18 cellular contexts compared by ENCODE assay signal in the genomic region with DNA sequence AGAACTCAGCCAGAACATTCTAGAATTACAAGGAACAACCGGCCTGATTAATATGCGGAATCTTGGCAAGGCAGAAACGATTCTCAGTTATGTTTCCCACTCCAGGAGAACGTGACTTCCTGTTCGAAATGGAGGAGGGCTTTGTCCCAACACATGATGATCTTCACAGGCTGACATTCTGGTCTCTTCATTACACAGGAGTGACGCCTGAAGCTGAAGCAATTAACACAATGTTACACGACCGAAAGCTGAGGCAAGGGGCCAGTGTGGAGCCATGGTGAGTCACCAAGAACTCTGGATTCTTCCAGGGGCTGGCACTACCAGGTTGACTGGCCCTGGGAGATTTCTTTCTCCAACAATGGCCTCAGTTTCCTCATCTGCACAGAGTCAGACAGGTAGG. TPM values are rescaled to one million over a fixed set of nuclear protein-coding genes. Genes with fewer than 3 reads are reported as not detected.
DNase-seq lines count a peak whose midpoint lies in the region; ATAC-seq and TF ChIP-seq lines count a peak whose summit lies in the region.
"Had no signal": no experiment of that assay in that cellular context is flagged by ENCODE, and none has a peak within 500 bp of the region (broad histone marks: within the 10 kb centered on the region; RNA-seq: fewer than 3 reads in every experiment).

No MANE protein-coding gene starts in this region.

- POLR2A ChIA-PET in CD8-positive, alpha-beta memory T cell (lab: Charles Lee), result no interaction called here

- 0 out of 2 replicates have a peak overlapping the region, but pooled peaks have one; percentile 3 for H3K27ac ChIP-seq in DOHH2 (ENCODE audit: low read depth, low read length)
- H3K27ac ChIP-seq in SU-DHL-6 (ENCODE audit: low read depth, low read length), result peak overlapping the region; percentile 38; the same call in 1 of the 2 replicates
- H3K27ac ChIP-seq in gastroesophageal sphincter, result peak overlapping the region in 3 of 4 donors; percentile 16 to 67 (median 67)
- H3K27ac ChIP-seq in psoas muscle, result peak overlapping the region; percentile 59
- no peak overlapping the region for H3K27ac ChIP-seq in CD8-positive, alpha-beta memory T cell (ENCODE audit: low read depth, low read length)
- H3K27ac ChIP-seq: A549; BLaER1 treated with 17β-estradiol and CSF1 and Interleukin-3, amounts not matched to agents 10 nM and 100 nM; GM23248 had no signal

- intact Hi-C loops in psoas muscle (cut with DNase I), result no loop called here

- no peaks in the 10 kb centered on the region for H3K27me3 ChIP-seq in DOHH2 (ENCODE audit: control insufficient read depth, low read length)
- H3K27me3 ChIP-seq in SU-DHL-6 (ENCODE audit: low read length), result no peaks in the 10 kb centered on the region
- no peaks in the 10 kb centered on the region for H3K27me3 ChIP-seq in gastroesophageal sphincter
- H3K27me3 ChIP-seq in psoas muscle (ENCODE audit: insufficient read depth in 3 of 3, low read length in 2 of 3), result no peaks in the 10 kb centered on the region
- no peaks in the 10 kb centered on the region for H3K27me3 ChIP-seq in CD8-positive, alpha-beta memory T cell (ENCODE audit: insufficient read depth, low read length, poor library complexity, severe bottlenecking)
- H3K27me3 ChIP-seq: BLaER1 treated with 17β-estradiol and CSF1 and Interleukin-3, amounts not matched to agents 10 nM and 100 nM had no signal

- H3K36me3 ChIP-seq in DOHH2 (ENCODE audit: control insufficient read depth, low read length) (peaks cover 98% of the 10 kb centered on the region), SU-DHL-6 (ENCODE audit: low read length) (peaks cover 73% of the 10 kb centered on the region), gastroesophageal sphincter (peaks cover 0 to 5% of the 10 kb centered on the region in 2 donors), psoas muscle (ENCODE audit: insufficient read depth in 1 of 2, low read depth in 1 of 2) (peaks cover 0 to 8% of the 10 kb centered on the region in 2 donors)
- peaks cover 6% of the 10 kb centered on the region for H3K36me3 ChIP-seq in CD8-positive, alpha-beta memory T cell (ENCODE audit: insufficient read depth, low read length)

- no peak overlapping the region for H3K4me3 Mint-ChIP-seq in CD8-positive, alpha-beta memory T cell
- no peak overlapping the region for H3K4me3 Mint-ChIP-seq in HFFc6
- H3K4me3 Mint-ChIP-seq in stimulated activated memory B cell treated with anti-CD40 and anti-IgM and Interleukin-4, amounts not matched to agents 10 μg/mL and 1 μg/mL and 100 μg/mL, for 72 hours, result no peak overlapping the region

- peak; percentile 69 for ATAC-seq in gastroesophageal sphincter
- ATAC-seq in psoas muscle, result peak in 3 of 4 donors; percentile 78 to 90 (median 85)
- no peak for ATAC-seq in activated CD4-positive, CD25-positive, alpha-beta regulatory T cell treated with anti-CD3 and anti-CD28 coated beads, Interleukin-2, amount 50 U/mL, for 24 hours
- no peak for ATAC-seq in stimulated activated memory B cell treated with anti-CD40 and anti-IgM and Interleukin-4, amounts not matched to agents 10 μg/mL and 1 μg/mL and 100 μg/mL, for 72 hours
- ATAC-seq: A549 had no signal

- peak overlapping the region; percentile 24; the same call in 1 of the 2 replicates for H3K4me2 ChIP-seq in DOHH2 (ENCODE audit: low read length)
- H3K4me2 ChIP-seq in SU-DHL-6 (ENCODE audit: low read depth, low read length, poor library complexity, severe bottlenecking), result no peak overlapping the region
- H3K4me2 ChIP-seq: A549 had no signal

- H3K9me3 ChIP-seq in DOHH2 (ENCODE audit: control insufficient read depth, insufficient read depth, low read length) (no peaks in the 10 kb centered on the region), SU-DHL-6 (ENCODE audit: insufficient read depth, low read length) (no peaks in the 10 kb centered on the region), gastroesophageal sphincter (peaks cover 0 to 10% (median 0%) of the 10 kb centered on the region in 3 donors), psoas muscle (no peaks in the 10 kb centered on the region)
- no peaks in the 10 kb centered on the region for H3K9me3 ChIP-seq in CD8-positive, alpha-beta memory T cell (ENCODE audit: low read length)

- H3K4me1 ChIP-seq in DOHH2 (ENCODE audit: control insufficient read depth, low read length) (peaks cover 99% of the 10 kb centered on the region), gastroesophageal sphincter (peaks cover 8 to 57% (median 13%) of the 10 kb centered on the region in 3 donors), psoas muscle (peaks cover 17% of the 10 kb centered on the region)
- H3K4me1 ChIP-seq in CD8-positive, alpha-beta memory T cell (ENCODE audit: insufficient read depth, low read length), result peaks cover 45% of the 10 kb centered on the region

- H3K4me1 Mint-ChIP-seq in CD8-positive, alpha-beta memory T cell, result peaks cover 58 to 86% (median 79%) of the 10 kb centered on the region in 3 donors
- peaks cover 42% of the 10 kb centered on the region for H3K4me1 Mint-ChIP-seq in HFFc6 (ENCODE audit: low read depth)
- peaks cover 47% of the 10 kb centered on the region for H3K4me1 Mint-ChIP-seq in stimulated activated memory B cell treated with anti-CD40 and anti-IgM and Interleukin-4, amounts not matched to agents 10 μg/mL and 1 μg/mL and 100 μg/mL, for 72 hours

- H3K9ac ChIP-seq in SU-DHL-6 (ENCODE audit: low read length), result no peak overlapping the region
- H3K9ac ChIP-seq: GM23248 had no signal

- DNase-seq in psoas muscle (peak in 1 of 2 donors; percentile 59), HFFc6 (no peak)
- DNase-seq in CD8-positive, alpha-beta memory T cell, result no peak
- DNase-seq: DMS79 treated with DMSO at 0.1 percent for 48 hours, GM23248, HCEC 1CT, KG1, NCI-H1092, NCI-H2081 treated with DMSO at 0.1 percent for 48 hours, NCI-H524, SIG-M5 had no signal

- TF ChIP-seq CTCF in DOHH2 (IDR thresholded peaks at IDR 0.05; ENCODE audit: low read depth, low read length, poor library complexity, severe bottlenecking) (no peak), SU-DHL-6 (IDR thresholded peaks at IDR 0.05; ENCODE audit: insufficient read depth, low read length, poor library complexity, severe bottlenecking) (no peak), gastroesophageal sphincter (IDR thresholded peaks at IDR 0.05) (no peak), psoas muscle (IDR thresholded peaks at IDR 0.05) (no peak), HFFc6 (IDR thresholded peaks at IDR 0.05) (no peak)

- H3K4me3 ChIP-seq in DOHH2 (ENCODE audit: low read length) (no peak overlapping the region), SU-DHL-6 (ENCODE audit: insufficient read depth, low read length, poor library complexity, severe bottlenecking) (no peak overlapping the region), gastroesophageal sphincter (no peak overlapping the region), psoas muscle (peak overlapping the region; percentile 3)
- no peak overlapping the region for H3K4me3 ChIP-seq in CD8-positive, alpha-beta memory T cell (ENCODE audit: low read length)
- H3K4me3 ChIP-seq: A549; BLaER1 treated with 17β-estradiol and CSF1 and Interleukin-3, amounts not matched to agents 10 nM and 100 nM; GM23248 had no signal

- H2AFZ ChIP-seq in SU-DHL-6 (ENCODE audit: low read depth, low read length, severe bottlenecking), result no peak overlapping the region
- H2AFZ ChIP-seq: GM23248 had no signal

- CTCF ChIA-PET in CD8-positive, alpha-beta memory T cell (lab: Charles Lee), result no interaction called here

- 55 to 66% methylated on average over 5 to 8 of the region's 8 CpGs for WGBS in gastroesophageal sphincter (ENCODE audit: low coverage in 1 of 2), 2 donors
- WGBS in psoas muscle, 3 donors, result 16 to 47% (median 24%) methylated on average over 8 of the region's 8 CpGs

- H3K27ac Mint-ChIP-seq in CD8-positive, alpha-beta memory T cell, result no peak overlapping the region
- no peak overlapping the region for H3K27ac Mint-ChIP-seq in HFFc6
- no peak overlapping the region for H3K27ac Mint-ChIP-seq in stimulated activated memory B cell treated with anti-CD40 and anti-IgM and Interleukin-4, amounts not matched to agents 10 μg/mL and 1 μg/mL and 100 μg/mL, for 72 hours

- TF ChIP-seq EP300 in gastroesophageal sphincter (IDR thresholded peaks at IDR 0.05), result no peak

- peaks cover 0 to 13% (median 2%) of the 10 kb centered on the region in 5 donors for H3K9me3 Mint-ChIP-seq in CD8-positive, alpha-beta memory T cell
- H3K9me3 Mint-ChIP-seq in HFFc6, result peaks cover 12% of the 10 kb centered on the region
- peaks cover 4% of the 10 kb centered on the region for H3K9me3 Mint-ChIP-seq in stimulated activated memory B cell treated with anti-CD40 and anti-IgM and Interleukin-4, amounts not matched to agents 10 μg/mL and 1 μg/mL and 100 μg/mL, for 72 hours

- H3K27me3 Mint-ChIP-seq in CD8-positive, alpha-beta memory T cell, result peaks cover 0 to 3% of the 10 kb centered on the region in 2 donors
- no peaks in the 10 kb centered on the region; the same call in 1 of the 2 replicates for H3K27me3 Mint-ChIP-seq in HFFc6 (ENCODE audit: insufficient read depth)
- H3K27me3 Mint-ChIP-seq in stimulated activated memory B cell treated with anti-CD40 and anti-IgM and Interleukin-4, amounts not matched to agents 10 μg/mL and 1 μg/mL and 100 μg/mL, for 72 hours, result no peaks in the 10 kb centered on the region

- TF ChIP-seq POLR2A in gastroesophageal sphincter (IDR thresholded peaks at IDR 0.05), result no peak

- H3K79me2 ChIP-seq in DOHH2 (ENCODE audit: control insufficient read depth, low read length) (peaks cover 100% of the 10 kb centered on the region), SU-DHL-6 (ENCODE audit: insufficient read depth, low read length) (peaks cover 100% of the 10 kb centered on the region)

- H3K9me2 ChIP-seq in DOHH2 (replicated peaks; ENCODE audit: control insufficient read depth, low read length), result no peaks in the 10 kb centered on the region
- H3K9me2 ChIP-seq in SU-DHL-6 (replicated peaks; ENCODE audit: insufficient read depth, low read length), result no peaks in the 10 kb centered on the region

- H3F3A ChIP-seq in DOHH2 (ENCODE audit: control insufficient read depth, insufficient read depth), result peaks cover 5% of the 10 kb centered on the region; the same call in 1 of the 2 replicates
- peaks cover 35% of the 10 kb centered on the region for H3F3A ChIP-seq in SU-DHL-6 (ENCODE audit: insufficient read depth)

- peaks cover 20% of the 10 kb centered on the region for H4K20me1 ChIP-seq in DOHH2 (ENCODE audit: control insufficient read depth, insufficient read depth, low read depth, low read length)
- peaks cover 15% of the 10 kb centered on the region; the same call in 1 of the 2 replicates for H4K20me1 ChIP-seq in SU-DHL-6 (ENCODE audit: low read depth, low read length)

- H3K36me3 Mint-ChIP-seq in CD8-positive, alpha-beta memory T cell, result peaks cover 34 to 78% (median 62%) of the 10 kb centered on the region in 3 donors
- H3K36me3 Mint-ChIP-seq in HFFc6 (ENCODE audit: low read depth), result peaks cover 52% of the 10 kb centered on the region
- peaks cover 95% of the 10 kb centered on the region for H3K36me3 Mint-ChIP-seq in stimulated activated memory B cell treated with anti-CD40 and anti-IgM and Interleukin-4, amounts not matched to agents 10 μg/mL and 1 μg/mL and 100 μg/mL, for 72 hours

RNA-seq across cellular contexts. Expression of gene RFTN1, which starts 40.9 kb away (rescaled TPM):
- 100 to 1,000 TPM in 1 of 4 donors, 10 to 100 TPM in 3; 30.6 to 110 (median 68.2) TPM for total RNA-seq in gastroesophageal sphincter
- 10 to 100 TPM; 11.5 to 21.8 (median 16.8) TPM for total RNA-seq in psoas muscle
- polyA plus RNA-seq in psoas muscle, result 10 to 100 TPM in 2 of 3 donors, 1 to 10 TPM in 1; 9.1 to 33.1 (median 14.9) TPM
- total RNA-seq in CD8-positive, alpha-beta memory T cell, result 100 to 1,000 TPM; 125 to 126 TPM
- polyA plus RNA-seq in CD8-positive, alpha-beta memory T cell, result 87.4 TPM
- total RNA-seq in HFFc6 (2021; fragmentation: NEBNext Ultra II Directional; extraction: Animal tissue kit (Norgen Biotek cat#: 25700)), result 10 to 100 TPM; 53.4 to 62.4 (median 57.4) TPM

Comparison
In these comparisons a context has a peak if more than half of its experiments do, and no peak if none do; other contexts are left out.
1. ATAC-seq: peak in gastroesophageal sphincter (single experiment) and psoas muscle (3 of 4); none in activated CD4-positive, CD25-positive, alpha-beta regulatory T cell treated with anti-CD3 and anti-CD28 coated beads, Interleukin-2, amount 50 U/mL, for 24 hours (0 of 2) and stimulated activated memory B cell treated with anti-CD40 and anti-IgM and Interleukin-4, amounts not matched to agents 10 μg/mL and 1 μg/mL and 100 μg/mL, for 72 hours (single experiment).